Comparison of ENCODE assay signal across 8 cellular contexts in the genomic region with DNA sequence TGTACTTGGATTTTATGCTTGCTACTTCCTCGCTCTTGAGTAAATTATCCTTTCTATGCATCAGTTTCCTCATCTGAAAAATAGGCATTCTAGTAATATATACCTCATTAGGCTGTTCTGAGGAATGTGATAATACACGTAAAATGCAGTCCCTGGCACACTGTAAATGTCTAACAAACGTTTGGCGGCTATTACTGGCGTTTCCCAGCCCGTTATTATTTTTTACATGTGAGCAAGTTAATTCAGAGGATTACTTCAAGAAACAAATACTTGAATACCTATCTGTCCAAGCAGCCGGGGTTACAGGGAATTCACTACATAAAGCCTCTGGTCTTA. TPM values are rescaled to one million over a fixed set of nuclear protein-coding genes. Genes with fewer than 3 reads are reported as not detected.
DNase-seq lines count a peak whose midpoint lies in the region; ATAC-seq and TF ChIP-seq lines count a peak whose summit lies in the region.

No MANE protein-coding gene starts in this region.

- peak overlapping the region; percentile 100 for H3K4me3 Mint-ChIP-seq in activated T-helper 1 cell treated with anti-CD3 and anti-CD28 coated beads, Interleukin-12 subunit alpha, Interleukin-12 subunit beta, Interleukin-2, Interleukin-4 antibody, amounts not matched to agents 30 ng/mL and 10 ng/mL and 1 ng/mL, durations not matched to agents 14 hours and 24 hours and 36 hours

- H3K9me3 ChIP-seq in HEK293 (ENCODE audit: control insufficient read depth, insufficient read depth, low read depth, low read length): no peaks in the 10 kb centered on the region
- no peaks in the 10 kb centered on the region for H3K9me3 ChIP-seq in iPS-15b (ENCODE audit: control insufficient read depth, insufficient read depth, low read length)
- no peaks in the 10 kb centered on the region for H3K9me3 ChIP-seq in spleen

- H3K4me1 ChIP-seq in HEK293 (ENCODE audit: control insufficient read depth, insufficient read depth, low read length) (peaks cover 2% of the 10 kb centered on the region; the same call in 1 of the 2 replicates), iPS-15b (ENCODE audit: control insufficient read depth, insufficient read depth, low read length) (no peaks in the 10 kb centered on the region), spleen (peaks cover 18 to 54% (median 29%) of the 10 kb centered on the region in 6 donors)

- peak overlapping the region; percentile 89 for H3K4me3 ChIP-seq in HEK293 (ENCODE audit: low read depth, low read length)
- peak overlapping the region; percentile 69 for H3K4me3 ChIP-seq in iPS-15b (ENCODE audit: low read depth, low read length)
- H3K4me3 ChIP-seq in spleen: peak overlapping the region; percentile 65 to 94 (median 78)

- POLR2A ChIA-PET in HEK293 (lab: Yijun Ruan, JAX): interaction anchor here (1.3 to 1.4 kb wide), 3 partner anchors 8 to 42 kb away, joined by 3 to 6 read pairs (median 5); partner anchors contain the start of gene TGFBRAP1

- ATAC-seq in GM18498 (IDR thresholded peaks at IDR 0.05; ENCODE audit: unreplicated experiment) (no peak), GM21825 (IDR thresholded peaks at IDR 0.05; ENCODE audit: unreplicated experiment) (no peak), GM18502 (IDR thresholded peaks at IDR 0.05; ENCODE audit: poor library complexity, unreplicated experiment) (no peak)

- peaks cover 21 to 43% of the 10 kb centered on the region in 2 experiments for H3K36me3 ChIP-seq in HEK293 (ENCODE audit: control insufficient read depth in 2 of 2, insufficient read depth in 1 of 2, low read length in 2 of 2)
- H3K36me3 ChIP-seq in iPS-15b (ENCODE audit: control insufficient read depth, insufficient read depth, low read length): peaks cover 5% of the 10 kb centered on the region
- peaks cover 0 to 38% (median 21%) of the 10 kb centered on the region in 6 donors for H3K36me3 ChIP-seq in spleen

- peak overlapping the region; percentile 100 for H3K27ac Mint-ChIP-seq in activated T-helper 1 cell treated with anti-CD3 and anti-CD28 coated beads, Interleukin-12 subunit alpha, Interleukin-12 subunit beta, Interleukin-2, Interleukin-4 antibody, amounts not matched to agents 30 ng/mL and 10 ng/mL and 1 ng/mL, durations not matched to agents 14 hours and 24 hours and 36 hours

- no peaks in the 10 kb centered on the region for H3K9me3 Mint-ChIP-seq in activated T-helper 1 cell treated with anti-CD3 and anti-CD28 coated beads, Interleukin-12 subunit alpha, Interleukin-12 subunit beta, Interleukin-2, Interleukin-4 antibody, amounts not matched to agents 30 ng/mL and 10 ng/mL and 1 ng/mL, durations not matched to agents 14 hours and 24 hours and 36 hours

- 3 to 7% (median 4%) methylated on average over 7 of the region's 7 CpGs for WGBS in spleen, 5 donors

- TF ChIP-seq CTCF in HEK293 (tag by site-specific recombination; IDR thresholded peaks at IDR 0.05) (no peak), spleen (IDR thresholded peaks at IDR 0.05 in 8 of 11, conservative IDR thresholded peaks at IDR 0.05 in 3 of 11) (no peak)

- H3K27ac ChIP-seq in HEK293 (ENCODE audit: extremely low read depth, low read depth, low read length) (peak overlapping the region; percentile 99), spleen (peak overlapping the region; percentile 90 to 97 (median 95))

- no peak for TF ChIP-seq POLR2A in spleen (IDR thresholded peaks at IDR 0.05)

- DNase-seq in activated T-helper 1 cell treated with anti-CD3 and anti-CD28 coated beads, Interleukin-12 subunit alpha, Interleukin-12 subunit beta, Interleukin-2, Interleukin-4 antibody, amounts not matched to agents 30 ng/mL and 10 ng/mL and 1 ng/mL, durations not matched to agents 14 hours and 24 hours and 36 hours (ENCODE audit: low spot score): no peak
- DNase-seq in spleen: no peak
- no peak for DNase-seq in stimulated activated CD8-positive, alpha-beta memory T cell treated with anti-CD3 and anti-CD28 coated beads, Interleukin-4, amount 100 ng/mL, for 48 hours

- intact Hi-C loops in activated T-helper 1 cell treated with anti-CD3 and anti-CD28 coated beads, Interleukin-12 subunit alpha, Interleukin-12 subunit beta, Interleukin-2, Interleukin-4 antibody, amounts not matched to agents 30 ng/mL and 10 ng/mL and 1 ng/mL, durations not matched to agents 14 hours and 24 hours and 36 hours (cut with micrococcal nuclease): loop anchor here (1.0 to 10.0 kb wide), 8 partner anchors 7 to 856 kb away; partner anchors contain the start of genes FHL2, MRPS9, TGFBRAP1 and UXS1
- intact Hi-C loops in spleen (cut with DNase I; ENCODE audit: low total_unique reads): no loop called here

- no peaks in the 10 kb centered on the region for H3K27me3 Mint-ChIP-seq in activated T-helper 1 cell treated with anti-CD3 and anti-CD28 coated beads, Interleukin-12 subunit alpha, Interleukin-12 subunit beta, Interleukin-2, Interleukin-4 antibody, amounts not matched to agents 30 ng/mL and 10 ng/mL and 1 ng/mL, durations not matched to agents 14 hours and 24 hours and 36 hours (ENCODE audit: insufficient read depth)

- CTCF ChIA-PET in HEK293 (lab: Yijun Ruan, JAX): interaction anchor here (4.2 kb wide), 1 partner anchor 184 kb away, joined by 23 read pairs; no protein-coding TSS in a partner anchor

- H3K36me3 Mint-ChIP-seq in activated T-helper 1 cell treated with anti-CD3 and anti-CD28 coated beads, Interleukin-12 subunit alpha, Interleukin-12 subunit beta, Interleukin-2, Interleukin-4 antibody, amounts not matched to agents 30 ng/mL and 10 ng/mL and 1 ng/mL, durations not matched to agents 14 hours and 24 hours and 36 hours (ENCODE audit: low read depth): peaks cover 25% of the 10 kb centered on the region

- H3K27me3 ChIP-seq in iPS-15b (ENCODE audit: control insufficient read depth, insufficient read depth, low read length) (no peaks in the 10 kb centered on the region), spleen (replicated peaks in 1 of 7) (no peaks in the 10 kb centered on the region)

- peaks cover 50% of the 10 kb centered on the region for H3K4me1 Mint-ChIP-seq in activated T-helper 1 cell treated with anti-CD3 and anti-CD28 coated beads, Interleukin-12 subunit alpha, Interleukin-12 subunit beta, Interleukin-2, Interleukin-4 antibody, amounts not matched to agents 30 ng/mL and 10 ng/mL and 1 ng/mL, durations not matched to agents 14 hours and 24 hours and 36 hours (ENCODE audit: low read depth)

- H3K9ac ChIP-seq in iPS-15b (ENCODE audit: low read depth, low read length): peak overlapping the region; percentile 99

TF ChIP-seq in HEK293, 187 proteins besides CTCF, POLR2A, EP300 and RAD21 (continues in another document):
- TF ChIP-seq SP3 (tag by site-specific recombination; IDR thresholded peaks at IDR 0.05): no peak
- no peak for TF ChIP-seq ZFP37 (tag by site-specific recombination; IDR thresholded peaks at IDR 0.05)
- TF ChIP-seq ZFP69B (tag by site-specific recombination; IDR thresholded peaks at IDR 0.05): no peak
- TF ChIP-seq HOXA7 (CRISPR knock-in tag; IDR thresholded peaks at IDR 0.05; ENCODE audit: borderline replicate concordance): no peak
- no peak for TF ChIP-seq ZNF791 (tag by site-specific recombination; IDR thresholded peaks at IDR 0.05)
- TF ChIP-seq ZNF664 (tag by site-specific recombination; IDR thresholded peaks at IDR 0.05): no peak
- TF ChIP-seq ZNF548 (tag by site-specific recombination; IDR thresholded peaks at IDR 0.05): no peak
- TF ChIP-seq ZNF311 (tag by site-specific recombination; IDR thresholded peaks at IDR 0.05; ENCODE audit: borderline replicate concordance): no peak
- no peak for TF ChIP-seq KLF1 (tag by site-specific recombination; IDR thresholded peaks at IDR 0.05)
- TF ChIP-seq, protein P1, sequence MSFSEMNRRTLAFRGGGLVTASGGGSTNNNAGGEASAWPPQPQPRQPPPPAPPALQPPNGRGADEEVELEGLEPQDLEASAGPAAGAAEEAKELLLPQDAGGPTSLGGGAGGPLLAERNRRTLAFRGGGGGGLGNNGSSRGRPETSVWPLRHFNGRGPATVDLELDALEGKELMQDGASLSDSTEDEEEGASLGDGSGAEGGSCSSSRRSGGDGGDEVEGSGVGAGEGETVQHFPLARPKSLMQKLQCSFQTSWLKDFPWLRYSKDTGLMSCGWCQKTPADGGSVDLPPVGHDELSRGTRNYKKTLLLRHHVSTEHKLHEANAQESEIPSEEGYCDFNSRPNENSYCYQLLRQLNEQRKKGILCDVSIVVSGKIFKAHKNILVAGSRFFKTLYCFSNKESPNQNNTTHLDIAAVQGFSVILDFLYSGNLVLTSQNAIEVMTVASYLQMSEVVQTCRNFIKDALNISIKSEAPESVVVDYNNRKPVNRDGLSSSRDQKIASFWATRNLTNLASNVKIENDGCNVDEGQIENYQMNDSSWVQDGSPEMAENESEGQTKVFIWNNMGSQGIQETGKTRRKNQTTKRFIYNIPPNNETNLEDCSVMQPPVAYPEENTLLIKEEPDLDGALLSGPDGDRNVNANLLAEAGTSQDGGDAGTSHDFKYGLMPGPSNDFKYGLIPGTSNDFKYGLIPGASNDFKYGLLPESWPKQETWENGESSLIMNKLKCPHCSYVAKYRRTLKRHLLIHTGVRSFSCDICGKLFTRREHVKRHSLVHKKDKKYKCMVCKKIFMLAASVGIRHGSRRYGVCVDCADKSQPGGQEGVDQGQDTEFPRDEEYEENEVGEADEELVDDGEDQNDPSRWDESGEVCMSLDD (tag by site-specific recombination; IDR thresholded peaks at IDR 0.05): no peak
- no peak for TF ChIP-seq ZNF140 (tag by site-specific recombination; IDR thresholded peaks at IDR 0.05)
- TF ChIP-seq ZNF37A (tag by site-specific recombination; IDR thresholded peaks at IDR 0.05): no peak
- no peak for TF ChIP-seq ZNF549 (tag by site-specific recombination; IDR thresholded peaks at IDR 0.05)
- no peak for TF ChIP-seq ZBTB8A (tag by site-specific recombination; IDR thresholded peaks at IDR 0.05)
- TF ChIP-seq ZNF138 (tag by site-specific recombination; IDR thresholded peaks at IDR 0.05; ENCODE audit: borderline replicate concordance): no peak
- TF ChIP-seq ZNF561 (tag by site-specific recombination; IDR thresholded peaks at IDR 0.05; ENCODE audit: borderline replicate concordance): no peak

RNA-seq across cellular contexts. Expression of gene C2orf49, which starts 0.6 kb away (rescaled TPM):
- total RNA-seq in activated T-helper 1 cell treated with anti-CD3 and anti-CD28 coated beads, Interleukin-12 subunit alpha, Interleukin-12 subunit beta, Interleukin-2, Interleukin-4 antibody, amounts not matched to agents 30 ng/mL and 10 ng/mL and 1 ng/mL, durations not matched to agents 14 hours and 24 hours and 36 hours: 18.5 and 23.4 TPM in 2 replicates
- 10 to 100 TPM; 13.7 to 33.7 (median 18.3) TPM for total RNA-seq in spleen
- polyA plus RNA-seq in spleen: 1 to 10 TPM; 4.3 to 6.7 (median 6.4) TPM

RNA-seq across cellular contexts. Expression of gene TGFBRAP1, which starts 7.2 kb away (rescaled TPM):
- 23.1 and 27.3 TPM in 2 replicates for total RNA-seq in activated T-helper 1 cell treated with anti-CD3 and anti-CD28 coated beads, Interleukin-12 subunit alpha, Interleukin-12 subunit beta, Interleukin-2, Interleukin-4 antibody, amounts not matched to agents 30 ng/mL and 10 ng/mL and 1 ng/mL, durations not matched to agents 14 hours and 24 hours and 36 hours
- 10 to 100 TPM; 19.2 to 32.7 (median 24.0) TPM for total RNA-seq in spleen
- 1 to 10 TPM; 4.6 to 7.1 (median 4.7) TPM for polyA plus RNA-seq in spleen
